ENCODE assay signal across 19 cellular contexts in genomic region chr3:122984007-122984406, GRCh38. TPM values are rescaled to one million over a fixed set of nuclear protein-coding genes. Genes with fewer than 3 reads are reported as not detected.
DNase-seq lines count a peak whose midpoint lies in the region; ATAC-seq and TF ChIP-seq lines count a peak whose summit lies in the region.
"Had no signal": no experiment of that assay in that cellular context is flagged by ENCODE, and none has a peak within 500 bp of the region (broad histone marks: within the 10 kb centered on the region; RNA-seq: fewer than 3 reads in every experiment).

No MANE protein-coding gene starts in this region.

- intact Hi-C loops in Calu3 (cut with micrococcal nuclease; ENCODE audit: unreplicated experiment): no loop called here

- H3K4me1 Mint-ChIP-seq in GM23338 (peaks cover 79% of the 10 kb centered on the region), Calu3 (ENCODE audit: low read depth, unreplicated experiment) (no peaks in the 10 kb centered on the region)
- H3K4me1 Mint-ChIP-seq: CD4-positive, alpha-beta memory T cell had no signal

- peaks cover 13% of the 10 kb centered on the region for H3F3A ChIP-seq in GM23338 (replicated peaks; ENCODE audit: low read depth)

- peaks cover 75% of the 10 kb centered on the region for H3K4me1 ChIP-seq in GM23338 (ENCODE audit: insufficient read depth)

- no peaks in the 10 kb centered on the region for H3K79me2 ChIP-seq in GM23338 (replicated peaks; ENCODE audit: insufficient read depth)

- TF ChIP-seq CTCF in GM23338 (conservative IDR thresholded peaks at IDR 0.05; ENCODE audit: low read depth in 2 of 2) (no peak), VCaP (conservative IDR thresholded peaks at IDR 0.05) (no peak), Calu3 (IDR thresholded peaks at IDR 0.05; ENCODE audit: unreplicated experiment) (no peak)

- H3K4me2 ChIP-seq in GM23338: peak overlapping the region; percentile 63; the same call in 1 of the 2 replicates

- H3K36me3 Mint-ChIP-seq in GM23338 (ENCODE audit: low read depth) (no peaks in the 10 kb centered on the region; the same call in 2 of the 3 replicates), Calu3 (ENCODE audit: insufficient read depth, unreplicated experiment) (no peaks in the 10 kb centered on the region)
- H3K36me3 Mint-ChIP-seq: CD4-positive, alpha-beta memory T cell had no signal

- H3K36me3 ChIP-seq in GM23338 (ENCODE audit: insufficient read depth): no peaks in the 10 kb centered on the region

- no peaks in the 10 kb centered on the region for H3K27me3 ChIP-seq in GM23338 (ENCODE audit: insufficient read depth)

- H3K9me2 ChIP-seq in GM23338 (ENCODE audit: insufficient read depth): no peaks in the 10 kb centered on the region

- no peaks in the 10 kb centered on the region for H4K20me1 ChIP-seq in GM23338 (replicated peaks; ENCODE audit: insufficient read depth)

- peaks cover 20% of the 10 kb centered on the region for H3K27me3 Mint-ChIP-seq in GM23338 (ENCODE audit: insufficient read depth, low read depth, poor library complexity)
- peaks cover 81% of the 10 kb centered on the region for H3K27me3 Mint-ChIP-seq in Calu3 (ENCODE audit: unreplicated experiment)

- CTCF ChIA-PET in Calu3 (lab: Charles Lee): no interaction called here

- H3K27ac ChIP-seq in GM23338 (ENCODE audit: low read depth) (peak overlapping the region; percentile 0; the same call in 1 of the 2 replicates), VCaP (peak overlapping the region; percentile 48; the same call in 1 of the 2 replicates)

- no peaks in the 10 kb centered on the region for H3K9me3 Mint-ChIP-seq in GM23338
- no peaks in the 10 kb centered on the region for H3K9me3 Mint-ChIP-seq in Calu3 (ENCODE audit: low read depth, unreplicated experiment)
- H3K9me3 Mint-ChIP-seq: CD4-positive, alpha-beta memory T cell had no signal

- H3K27ac Mint-ChIP-seq in GM23338 (peak overlapping the region; percentile 58; the same call in 1 of the 2 replicates), Calu3 (ENCODE audit: unreplicated experiment) (no peak overlapping the region)
- H3K27ac Mint-ChIP-seq: CD4-positive, alpha-beta memory T cell had no signal

- no peak overlapping the region for H3K4me3 ChIP-seq in GM23338

- H3K4me3 Mint-ChIP-seq in GM23338: no peak overlapping the region; the same call in 2 of the 3 replicates
- H3K4me3 Mint-ChIP-seq in Calu3 (ENCODE audit: low read depth, unreplicated experiment): no peak overlapping the region
- H3K4me3 Mint-ChIP-seq: CD4-positive, alpha-beta memory T cell had no signal

- DNase-seq in GM23338 (ENCODE audit: low spot score) (peak; percentile 68), iPS-NIHi7 (ENCODE audit: extremely low spot score) (peak; percentile 67), Calu3 (no peak), NCI-H1417 (lab: John Stamatoyannopoulos, UW) (no peak)
- DNase-seq in stimulated activated CD4-positive, alpha-beta T cell treated with anti-CD3 and anti-CD28 coated beads, Interleukin-12 subunit alpha, Interleukin-12 subunit beta, amount 100 ng/mL, for 4 hours: no peak
- DNase-seq: AML-193; CD4-positive, alpha-beta memory T cell; NCI-H1105; NCI-H1694 treated with DMSO at 0.1 percent for 48 hours; NCI-H2107; NCI-H510A; NCI-H774; PC-3; RPMI8226; SIG-M5; T-helper 1 cell had no signal

- no TSS peak for BruUV-seq in Calu3 (replicated peaks; lab: Mats Ljungman, UMichigan)

- ATAC-seq in GM23338 (peak; percentile 41), HG03442 (IDR thresholded peaks at IDR 0.05; ENCODE audit: unreplicated experiment) (no peak)
- ATAC-seq: PC-3, SK-N-SH treated with all-trans-retinoic acid at 6 μM for 48 hours had no signal

- H2AFZ ChIP-seq in GM23338: no peak overlapping the region

TF ChIP-seq in GM23338, 12 proteins besides CTCF, POLR2A, EP300 and RAD21 (continues in another document):
- TF ChIP-seq ZNF114 (CRISPR knock-in tag; IDR thresholded peaks at IDR 0.05) (no peak), JUNB (IDR thresholded peaks at IDR 0.05; ENCODE audit: unreplicated experiment) (no peak), EZH2phosphoT487 (IDR thresholded peaks at IDR 0.05; ENCODE audit: unreplicated experiment) (no peak), STAT1 (IDR thresholded peaks at IDR 0.05; ENCODE audit: unreplicated experiment) (no peak), ETS1 (IDR thresholded peaks at IDR 0.05) (no peak), NANOG (IDR thresholded peaks at IDR 0.05; ENCODE audit: borderline replicate concordance) (no peak), ZNF462 (CRISPR knock-in tag; IDR thresholded peaks at IDR 0.05) (no peak), EZH2 (IDR thresholded peaks at IDR 0.05; ENCODE audit: low read depth, unreplicated experiment) (no peak)

RNA-seq across cellular contexts. Expression of gene SEMA5B, which starts 43.6 kb away (rescaled TPM):
- 25.4 and 26.8 TPM in 2 replicates for total RNA-seq in GM23338 (2014; rRNA removed; shearing (Covaris generic))
- 8.0 and 11.0 TPM in 2 replicates for polyA plus RNA-seq in GM23338 (2016; fragmentation: Nextera tagmentation; extraction: Ambion mirVana)
- total RNA-seq in Calu3 (2022): not detected in 2 replicates
- total RNA-seq: CD4-positive, alpha-beta memory T cell had no signal
- polyA plus RNA-seq: CD4-positive, alpha-beta memory T cell had no signal

Comparison
In these comparisons a context has a peak if more than half of its experiments do, and no peak if none do; other contexts are left out.
1. DNase-seq: peak in GM23338 (single experiment) and iPS-NIHi7 (single experiment); none in Calu3 (single experiment), NCI-H1417 (0 of 3) and stimulated activated CD4-positive, alpha-beta T cell treated with anti-CD3 and anti-CD28 coated beads, Interleukin-12 subunit alpha, Interleukin-12 subunit beta, amount 100 ng/mL, for 4 hours (single experiment).
2. RNA of gene SEMA5B, which starts 43.6 kb away (total RNA-seq): 25.4 to 26.8 TPM in GM23338; not detected in Calu3; every median in the first group is over 10 times any median in the second.